8 cellular contexts compared by ENCODE assay signal in the genomic region with DNA sequence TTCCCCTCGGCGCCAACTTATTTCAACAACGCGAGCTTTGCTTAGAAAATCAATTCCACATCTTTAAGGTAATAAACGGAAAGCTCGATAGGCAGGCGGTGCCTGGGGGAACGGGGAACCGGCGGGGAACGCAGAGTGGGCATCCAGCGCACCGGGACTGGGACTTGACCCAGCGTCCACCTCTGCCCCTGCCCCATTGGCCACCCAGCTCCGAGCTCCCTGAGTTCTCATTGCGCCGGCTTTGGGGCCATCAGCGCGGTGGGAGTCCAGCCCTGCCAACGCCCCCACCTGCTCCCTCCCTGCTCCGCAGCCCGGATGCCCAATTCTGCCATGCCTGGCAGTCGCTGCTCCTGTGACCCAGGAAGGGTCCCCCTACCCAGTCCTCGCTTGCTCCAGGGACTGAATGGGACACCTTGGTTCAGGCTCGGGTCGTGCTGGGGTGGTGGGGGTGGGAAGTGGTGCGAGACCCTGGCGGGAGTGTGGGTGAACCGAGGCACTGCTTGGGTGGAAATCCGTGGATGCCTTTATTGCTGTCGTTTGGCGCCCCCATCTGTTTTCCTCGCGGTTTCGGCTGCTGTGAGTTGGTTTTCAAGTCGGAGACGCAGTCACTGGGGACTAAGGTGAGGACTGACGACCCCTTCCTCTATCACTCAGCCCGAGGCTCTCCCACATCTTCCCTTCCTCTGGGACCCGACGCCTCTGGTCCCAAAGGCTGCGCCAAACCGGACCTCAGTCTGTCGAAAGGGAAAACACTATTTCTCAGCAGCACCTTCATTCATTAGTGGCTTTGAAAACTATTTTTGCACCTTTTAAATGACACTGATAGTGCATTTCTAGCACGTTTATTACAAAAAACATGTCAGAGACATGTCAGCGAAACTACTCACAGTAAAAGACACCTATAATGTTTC. TPM values are rescaled to one million over a fixed set of nuclear protein-coding genes. Genes with fewer than 3 reads are reported as not detected.
A peak's percentile ranks its signal among the peaks of the same experiment; 100 is the strongest.
DNase-seq lines count a peak whose midpoint lies in the region; ATAC-seq, FAIRE-seq and TF ChIP-seq lines count a peak whose summit lies in the region.

No MANE protein-coding gene starts in this region.

- TF ChIP-seq EP300 in HepG2 (IDR thresholded peaks at IDR 0.05; ENCODE audit: low read depth in 2 of 2, low read length in 2 of 2) (no peak), HepG2 (CRISPR knock-in tag; IDR thresholded peaks at IDR 0.05; ENCODE audit: borderline replicate concordance) (no peak)

- 16% methylated on average over 32 of the region's 46 CpGs for WGBS in HepG2 (ENCODE audit: low lambda C conversion rate)

- peaks cover 25% of the 10 kb centered on the region for H3K4me1 ChIP-seq in HepG2 (ENCODE audit: insufficient read depth, low read length)

- FAIRE-seq in HepG2 (lab: Jason Lieb, UNC): peak; percentile 15

- H3K4me2 ChIP-seq in HepG2 (ENCODE audit: low read depth, low read length): peak overlapping the region; percentile 56

- POLR2A ChIA-PET in HepG2 (lab: Yijun Ruan, JAX): no interaction called here

- peak; percentile 95 for TF ChIP-seq CTCF in HepG2 (CRISPR knock-in tag; IDR thresholded peaks at IDR 0.05)

- CTCF ChIA-PET in HepG2 (lab: Yijun Ruan, JAX; ENCODE audit: low intra/inter-chr PET ratio, low total read pairs): interaction anchor here (0.7 to 2.1 kb wide), 5 partner anchors 122 to 720 kb away, joined by 3 to 26 read pairs (median 4); no protein-coding TSS in a partner anchor

- H3K9ac ChIP-seq in HepG2 (ENCODE audit: insufficient read depth, low read depth, low read length): no peak overlapping the region

- TF ChIP-seq RAD21 in HepG2 (CRISPR knock-in tag; IDR thresholded peaks at IDR 0.05): peak; percentile 81

- no peaks in the 10 kb centered on the region for H3K79me2 ChIP-seq in HepG2 (ENCODE audit: insufficient read depth, low read length)

- no peaks in the 10 kb centered on the region for H3K9me3 ChIP-seq in HepG2 (ENCODE audit: low read length)

- TF ChIP-seq POLR2A in HepG2 (IDR thresholded peaks at IDR 0.05; ENCODE audit: insufficient read depth in 1 of 2, low read depth in 2 of 2, low read length in 2 of 2): no peak

- no peak overlapping the region for H3K27ac ChIP-seq in HepG2 (ENCODE audit: extremely low read length, insufficient read depth, low read length)

- intact Hi-C loops in HepG2 (cut with micrococcal nuclease; ENCODE audit: unreplicated experiment): loop anchor here (1.0 kb wide), 1 partner anchor 396 kb away; no protein-coding TSS in a partner anchor

- BruUV-seq in HepG2 (replicated peaks; lab: Mats Ljungman, UMichigan): no TSS peak

- peaks cover 14 to 93% of the 10 kb centered on the region in 2 experiments; a peak in 4 of 5 replicates for H3K27me3 ChIP-seq in HepG2 (ENCODE audit: control insufficient read depth in 1 of 2, insufficient read depth in 2 of 2, low read length in 2 of 2)

- peak overlapping the region in 2 of 3 experiments; percentile 6 to 41; a peak in 1 of 6 replicates for H3K4me3 ChIP-seq in HepG2 (replicated peaks in 1 of 3; ENCODE audit: insufficient read depth in 1 of 3, low read depth in 2 of 3, low read length in 3 of 3)

- H2AFZ ChIP-seq in HepG2 (ENCODE audit: low read length): no peak overlapping the region

- DNase-seq in SHP77 (lab: John Stamatoyannopoulos, UW) (peak; percentile 14 to 47), SHP77 treated with DMSO at 0.1 percent for 48 hours (lab: John Stamatoyannopoulos, UW) (no peak), NCI-H146 (lab: John Stamatoyannopoulos, UW) (peak; percentile 38), anterior cingulate cortex (lab: John Stamatoyannopoulos, UW) (peak in 44 of 58 donors; percentile 2 to 58 (median 20)), HepG2 (ENCODE audit: low spot score) (peak; percentile 31), T-helper 9 cell (no peak), occipital lobe (lab: John Stamatoyannopoulos, UW) (no peak)
- no peak for DNase-seq in stimulated activated naive CD4-positive, alpha-beta T cell (lab: John Stamatoyannopoulos, UW)

- peak; percentile 48 for ATAC-seq in HepG2

- H3K36me3 ChIP-seq in HepG2 (replicated peaks in 1 of 2; ENCODE audit: control insufficient read depth in 1 of 2, insufficient read depth in 2 of 2, low read length in 2 of 2): no peaks in the 10 kb centered on the region

- in situ Hi-C loops in HepG2 (cut with HindIII; ENCODE audit: extremely low pct_ligation_motif_present, low pct_unique_long_range_greater_than_20kb): no loop called here

- H4K20me1 ChIP-seq in HepG2 (ENCODE audit: insufficient read depth, low read length): no peaks in the 10 kb centered on the region

RNA-seq across cellular contexts. Expression of a gene that starts 2.4 kb away (rescaled TPM):
- total RNA-seq in HepG2 (2016; rRNA removed; fragmentation: Illumina TruSeq; extraction: Trizol): not detected in 2 replicates
- not detected in 2 replicates for total RNA-seq in HepG2 (2016; cell fraction: cytosol; rRNA removed; fragmentation: Illumina TruSeq; extraction: Trizol; ENCODE audit: low read depth)
- not detected in 2 replicates for total RNA-seq in HepG2 (2016; cell fraction: insoluble cytoplasmic fraction; rRNA removed; fragmentation: Illumina TruSeq; extraction: Trizol)
- not detected in 2 replicates for total RNA-seq in HepG2 (2016; cell fraction: membrane; rRNA removed; fragmentation: Illumina TruSeq; extraction: Trizol)
- total RNA-seq in HepG2 (2016; cell fraction: nucleus; rRNA removed; fragmentation: Illumina TruSeq; extraction: Trizol): not detected in 2 replicates
- not detected in 2 replicates for polyA plus RNA-seq in HepG2 (2011; rRNA removed)
- polyA plus RNA-seq in HepG2 (2011; cell fraction: cytosol; rRNA removed): not detected in 2 replicates
- not detected in 2 replicates for polyA plus RNA-seq in HepG2 (2011; cell fraction: nucleus; rRNA removed)
- not detected in 2 replicates for polyA plus RNA-seq in HepG2 (2012)
- not detected in 2 replicates for polyA plus RNA-seq in HepG2 (2016; cell fraction: cytosol; fragmentation: Illumina TruSeq; extraction: Trizol; ENCODE audit: low read depth)
- not detected in 2 replicates for polyA plus RNA-seq in HepG2 (2016; cell fraction: insoluble cytoplasmic fraction; fragmentation: Illumina TruSeq; extraction: Trizol; ENCODE audit: low read depth)
- not detected in 2 replicates for polyA plus RNA-seq in HepG2 (2016; cell fraction: membrane; fragmentation: Illumina TruSeq; extraction: Trizol; ENCODE audit: low read depth)
- polyA plus RNA-seq in HepG2 (2016; cell fraction: nucleus; fragmentation: Illumina TruSeq; extraction: Trizol; ENCODE audit: insufficient read depth, low read depth): not detected in 2 replicates
- polyA minus RNA-seq in HepG2 (2011; rRNA and poly(A)+ RNA removed; ENCODE audit: low replicate concordance): not detected in 2 replicates
- not detected in 2 replicates for polyA minus RNA-seq in HepG2 (2011; cell fraction: cytosol; rRNA and poly(A)+ RNA removed)
- polyA minus RNA-seq in HepG2 (2011; cell fraction: nucleus; rRNA and poly(A)+ RNA removed): not detected in 2 replicates
- total RNA-seq in occipital lobe: not detected

RNA-seq across cellular contexts. Expression of a gene that starts 6.4 kb away (rescaled TPM):
- total RNA-seq in HepG2 (2016; rRNA removed; fragmentation: Illumina TruSeq; extraction: Trizol) (not detected in 2 replicates), occipital lobe (not detected)
- not detected in 2 replicates for total RNA-seq in HepG2 (2016; cell fraction: cytosol; rRNA removed; fragmentation: Illumina TruSeq; extraction: Trizol; ENCODE audit: low read depth)
- not detected in 2 replicates for total RNA-seq in HepG2 (2016; cell fraction: insoluble cytoplasmic fraction; rRNA removed; fragmentation: Illumina TruSeq; extraction: Trizol)
- total RNA-seq in HepG2 (2016; cell fraction: membrane; rRNA removed; fragmentation: Illumina TruSeq; extraction: Trizol): not detected in 2 replicates
- not detected in 2 replicates for total RNA-seq in HepG2 (2016; cell fraction: nucleus; rRNA removed; fragmentation: Illumina TruSeq; extraction: Trizol)
- polyA plus RNA-seq in HepG2 (2011; rRNA removed): not detected in 2 replicates
- not detected in 2 replicates for polyA plus RNA-seq in HepG2 (2011; cell fraction: cytosol; rRNA removed)
- not detected in 2 replicates for polyA plus RNA-seq in HepG2 (2011; cell fraction: nucleus; rRNA removed)
- polyA plus RNA-seq in HepG2 (2012): not detected in 2 replicates
- polyA plus RNA-seq in HepG2 (2016; cell fraction: cytosol; fragmentation: Illumina TruSeq; extraction: Trizol; ENCODE audit: low read depth): not detected in 2 replicates
- polyA plus RNA-seq in HepG2 (2016; cell fraction: insoluble cytoplasmic fraction; fragmentation: Illumina TruSeq; extraction: Trizol; ENCODE audit: low read depth): not detected in 2 replicates
- polyA plus RNA-seq in HepG2 (2016; cell fraction: membrane; fragmentation: Illumina TruSeq; extraction: Trizol; ENCODE audit: low read depth): not detected in 2 replicates
- not detected in 2 replicates for polyA plus RNA-seq in HepG2 (2016; cell fraction: nucleus; fragmentation: Illumina TruSeq; extraction: Trizol; ENCODE audit: insufficient read depth, low read depth)
- polyA minus RNA-seq in HepG2 (2011; rRNA and poly(A)+ RNA removed; ENCODE audit: low replicate concordance): not detected in 2 replicates
- polyA minus RNA-seq in HepG2 (2011; cell fraction: cytosol; rRNA and poly(A)+ RNA removed): not detected in 2 replicates
- polyA minus RNA-seq in HepG2 (2011; cell fraction: nucleus; rRNA and poly(A)+ RNA removed): not detected in 2 replicates

RNA-seq across cellular contexts. Expression of a gene that starts 13.5 kb away (rescaled TPM):
- not detected in 2 replicates for total RNA-seq in HepG2 (2016; rRNA removed; fragmentation: Illumina TruSeq; extraction: Trizol)
- total RNA-seq in HepG2 (2016; cell fraction: cytosol; rRNA removed; fragmentation: Illumina TruSeq; extraction: Trizol; ENCODE audit: low read depth): not detected in 2 replicates
- not detected in 2 replicates for total RNA-seq in HepG2 (2016; cell fraction: insoluble cytoplasmic fraction; rRNA removed; fragmentation: Illumina TruSeq; extraction: Trizol)
- not detected in 2 replicates for total RNA-seq in HepG2 (2016; cell fraction: membrane; rRNA removed; fragmentation: Illumina TruSeq; extraction: Trizol)
- total RNA-seq in HepG2 (2016; cell fraction: nucleus; rRNA removed; fragmentation: Illumina TruSeq; extraction: Trizol): not detected in 2 replicates
- polyA plus RNA-seq in HepG2 (2011; rRNA removed): not detected in 2 replicates
- polyA plus RNA-seq in HepG2 (2011; cell fraction: cytosol; rRNA removed): not detected in 2 replicates
- polyA plus RNA-seq in HepG2 (2011; cell fraction: nucleus; rRNA removed): not detected in 2 replicates
- polyA plus RNA-seq in HepG2 (2012): not detected in 2 replicates
- polyA plus RNA-seq in HepG2 (2016; cell fraction: cytosol; fragmentation: Illumina TruSeq; extraction: Trizol; ENCODE audit: low read depth): not detected in 2 replicates
- not detected in 2 replicates for polyA plus RNA-seq in HepG2 (2016; cell fraction: insoluble cytoplasmic fraction; fragmentation: Illumina TruSeq; extraction: Trizol; ENCODE audit: low read depth)
- polyA plus RNA-seq in HepG2 (2016; cell fraction: membrane; fragmentation: Illumina TruSeq; extraction: Trizol; ENCODE audit: low read depth): not detected in 2 replicates
- not detected in 2 replicates for polyA plus RNA-seq in HepG2 (2016; cell fraction: nucleus; fragmentation: Illumina TruSeq; extraction: Trizol; ENCODE audit: insufficient read depth, low read depth)
- not detected in 2 replicates for polyA minus RNA-seq in HepG2 (2011; rRNA and poly(A)+ RNA removed; ENCODE audit: low replicate concordance)
- not detected in 2 replicates for polyA minus RNA-seq in HepG2 (2011; cell fraction: cytosol; rRNA and poly(A)+ RNA removed)
- not detected in 2 replicates for polyA minus RNA-seq in HepG2 (2011; cell fraction: nucleus; rRNA and poly(A)+ RNA removed)
- total RNA-seq in occipital lobe: not detected

RNA-seq across cellular contexts. Expression of a gene that starts 21.0 kb away (rescaled TPM):
- total RNA-seq in HepG2 (2016; rRNA removed; fragmentation: Illumina TruSeq; extraction: Trizol) (not detected in 2 replicates), occipital lobe (not detected)
- total RNA-seq in HepG2 (2016; cell fraction: cytosol; rRNA removed; fragmentation: Illumina TruSeq; extraction: Trizol; ENCODE audit: low read depth): not detected in 2 replicates
- total RNA-seq in HepG2 (2016; cell fraction: insoluble cytoplasmic fraction; rRNA removed; fragmentation: Illumina TruSeq; extraction: Trizol): not detected in 2 replicates
- not detected in 2 replicates for total RNA-seq in HepG2 (2016; cell fraction: membrane; rRNA removed; fragmentation: Illumina TruSeq; extraction: Trizol)
- not detected in 2 replicates for total RNA-seq in HepG2 (2016; cell fraction: nucleus; rRNA removed; fragmentation: Illumina TruSeq; extraction: Trizol)
- not detected in 2 replicates for polyA plus RNA-seq in HepG2 (2011; rRNA removed)
- not detected in 2 replicates for polyA plus RNA-seq in HepG2 (2011; cell fraction: cytosol; rRNA removed)
- not detected in 2 replicates for polyA plus RNA-seq in HepG2 (2011; cell fraction: nucleus; rRNA removed)
- polyA plus RNA-seq in HepG2 (2012): not detected in 2 replicates
- not detected in 2 replicates for polyA plus RNA-seq in HepG2 (2016; cell fraction: cytosol; fragmentation: Illumina TruSeq; extraction: Trizol; ENCODE audit: low read depth)
- polyA plus RNA-seq in HepG2 (2016; cell fraction: insoluble cytoplasmic fraction; fragmentation: Illumina TruSeq; extraction: Trizol; ENCODE audit: low read depth): not detected in 2 replicates
- not detected in 2 replicates for polyA plus RNA-seq in HepG2 (2016; cell fraction: membrane; fragmentation: Illumina TruSeq; extraction: Trizol; ENCODE audit: low read depth)
- not detected in 2 replicates for polyA plus RNA-seq in HepG2 (2016; cell fraction: nucleus; fragmentation: Illumina TruSeq; extraction: Trizol; ENCODE audit: insufficient read depth, low read depth)
- polyA minus RNA-seq in HepG2 (2011; rRNA and poly(A)+ RNA removed; ENCODE audit: low replicate concordance): 0.72 TPM in 1 of 2 replicates, not detected in the other
- polyA minus RNA-seq in HepG2 (2011; cell fraction: cytosol; rRNA and poly(A)+ RNA removed): not detected in 2 replicates
- not detected in 2 replicates for polyA minus RNA-seq in HepG2 (2011; cell fraction: nucleus; rRNA and poly(A)+ RNA removed)

RNA-seq across cellular contexts. Expression of a gene that starts 30.5 kb away (rescaled TPM):
- not detected in 2 replicates for total RNA-seq in HepG2 (2016; rRNA removed; fragmentation: Illumina TruSeq; extraction: Trizol)
- total RNA-seq in HepG2 (2016; cell fraction: cytosol; rRNA removed; fragmentation: Illumina TruSeq; extraction: Trizol; ENCODE audit: low read depth): not detected in 2 replicates
- total RNA-seq in HepG2 (2016; cell fraction: insoluble cytoplasmic fraction; rRNA removed; fragmentation: Illumina TruSeq; extraction: Trizol): not detected in 2 replicates
- total RNA-seq in HepG2 (2016; cell fraction: membrane; rRNA removed; fragmentation: Illumina TruSeq; extraction: Trizol): not detected in 2 replicates
- not detected in 2 replicates for total RNA-seq in HepG2 (2016; cell fraction: nucleus; rRNA removed; fragmentation: Illumina TruSeq; extraction: Trizol)
- polyA plus RNA-seq in HepG2 (2011; rRNA removed): not detected in 2 replicates
- not detected in 2 replicates for polyA plus RNA-seq in HepG2 (2011; cell fraction: cytosol; rRNA removed)
- not detected in 2 replicates for polyA plus RNA-seq in HepG2 (2011; cell fraction: nucleus; rRNA removed)
- polyA plus RNA-seq in HepG2 (2012): not detected in 2 replicates
- polyA plus RNA-seq in HepG2 (2016; cell fraction: cytosol; fragmentation: Illumina TruSeq; extraction: Trizol; ENCODE audit: low read depth): not detected in 2 replicates
- polyA plus RNA-seq in HepG2 (2016; cell fraction: insoluble cytoplasmic fraction; fragmentation: Illumina TruSeq; extraction: Trizol; ENCODE audit: low read depth): not detected in 2 replicates
- polyA plus RNA-seq in HepG2 (2016; cell fraction: membrane; fragmentation: Illumina TruSeq; extraction: Trizol; ENCODE audit: low read depth): not detected in 2 replicates
- not detected in 2 replicates for polyA plus RNA-seq in HepG2 (2016; cell fraction: nucleus; fragmentation: Illumina TruSeq; extraction: Trizol; ENCODE audit: insufficient read depth, low read depth)
- polyA minus RNA-seq in HepG2 (2011; rRNA and poly(A)+ RNA removed; ENCODE audit: low replicate concordance): not detected in 2 replicates
- not detected in 2 replicates for polyA minus RNA-seq in HepG2 (2011; cell fraction: cytosol; rRNA and poly(A)+ RNA removed)
- not detected in 2 replicates for polyA minus RNA-seq in HepG2 (2011; cell fraction: nucleus; rRNA and poly(A)+ RNA removed)
- not detected for total RNA-seq in occipital lobe

Comparison
In these comparisons a context has a peak if more than half of its experiments do, and no peak if none do; other contexts are left out.
1. DNase-seq: peak in SHP77 (2 of 2), NCI-H146 (single experiment), anterior cingulate cortex (44 of 58) and HepG2 (single experiment); none in SHP77 treated with DMSO at 0.1 percent for 48 hours (single experiment), T-helper 9 cell (single experiment), stimulated activated naive CD4-positive, alpha-beta T cell (0 of 6) and occipital lobe (single experiment).